ENCODE assay signal across 8 cellular contexts in genomic region chr19:52690395-52691214, GRCh38. TPM values are rescaled to one million over a fixed set of nuclear protein-coding genes. Genes with fewer than 3 reads are reported as not detected.
A peak's percentile ranks its signal among the peaks of the same experiment; 100 is the strongest.
DNase-seq lines count a peak whose midpoint lies in the region; ATAC-seq and TF ChIP-seq lines count a peak whose summit lies in the region.

No MANE protein-coding gene starts in this region.

- H3K4me3 Mint-ChIP-seq in nephron = peak overlapping the region; percentile 89 to 98 (median 92)

- peaks cover 9% of the 10 kb centered on the region; the same call in 1 of the 2 replicates for H3K36me3 ChIP-seq in KOPT-K1 (ENCODE audit: insufficient read depth, low read length)

- DNase-seq in DMS 273 (lab: John Stamatoyannopoulos, UW; ENCODE audit: unreplicated experiment) = peak; percentile 95
- peak; percentile 98 for DNase-seq in RPMI7951 (ENCODE audit: low read depth)
- peak; percentile 84 for DNase-seq in activated gamma-delta T cell (lab: John Stamatoyannopoulos, UW)
- DNase-seq in fibroblast of the conjunctiva (ENCODE audit: low read depth) = peak; percentile 75
- peak; percentile 87 for DNase-seq in stimulated activated naive CD4-positive, alpha-beta T cell treated with Interleukin-2 at 50 U/mL for 16 hours (lab: John Stamatoyannopoulos, UW)

- H3K9me3 ChIP-seq in KOPT-K1 (ENCODE audit: insufficient read depth, low read length, poor library complexity, severe bottlenecking) = no peaks in the 10 kb centered on the region

- H3K27me3 Mint-ChIP-seq in nephron (ENCODE audit: low read depth) = no peaks in the 10 kb centered on the region

- H3K27ac ChIP-seq in KOPT-K1 (ENCODE audit: low read depth, low read length, poor library complexity, severe bottlenecking) = peak overlapping the region; percentile 86

- ATAC-seq in GM21576 (IDR thresholded peaks at IDR 0.05; ENCODE audit: unreplicated experiment) = peak; percentile 90

- peaks cover 37% of the 10 kb centered on the region for H3K4me1 Mint-ChIP-seq in nephron

- peaks cover 6% of the 10 kb centered on the region for H3K36me3 Mint-ChIP-seq in nephron (ENCODE audit: low read depth)

- no peaks in the 10 kb centered on the region for H3K9me3 Mint-ChIP-seq in nephron

- peak overlapping the region; percentile 77 to 89 (median 86) for H3K27ac Mint-ChIP-seq in nephron

- TF ChIP-seq CTCF in nephron (IDR thresholded peaks at IDR 0.05; ENCODE audit: unreplicated experiment in 3 of 3) = peak; percentile 29 to 52 (median 31)

RNA-seq across cellular contexts. Expression of gene ZNF611, which starts 44.2 kb away (rescaled TPM):
- total RNA-seq in RPMI7951 (2014; rRNA removed; shearing (Covaris generic)) = 7.7 and 8.4 TPM in 2 replicates

RNA-seq across cellular contexts. Expression of gene ZNF83, which starts 52.5 kb away (rescaled TPM):
- total RNA-seq in RPMI7951 (2014; rRNA removed; shearing (Covaris generic)) = 32.5 and 43.1 TPM in 2 replicates

Comparison
In these comparisons a context has a peak if more than half of its experiments do, and no peak if none do; other contexts are left out.
1. Peak in every context shown above with its lines: DNase-seq, ATAC-seq and H3K27ac ChIP-seq.